1 cellular context compared by ENCODE assay signal in genomic region chr20:51760905-51761544, GRCh38.
TF ChIP-seq lines count a peak whose summit lies in the region.

No MANE protein-coding gene starts in this region.

TF ChIP-seq in HepG2, 621 proteins besides CTCF, POLR2A, EP300 and RAD21 (continued from another document and continues in another):
- TF ChIP-seq ZNF609 (CRISPR knock-in tag; IDR thresholded peaks at IDR 0.05; ENCODE audit: borderline replicate concordance) (peak; percentile 79), KLF13 (CRISPR knock-in tag; IDR thresholded peaks at IDR 0.05) (no peak), SRSF4 (IDR thresholded peaks at IDR 0.05; ENCODE audit: low read depth, low read length, poor library complexity, severe bottlenecking) (no peak), ZFY (CRISPR knock-in tag; IDR thresholded peaks at IDR 0.05) (no peak), ZKSCAN5 (CRISPR knock-in tag; IDR thresholded peaks at IDR 0.05) (no peak), ZC3H4 (CRISPR knock-in tag; IDR thresholded peaks at IDR 0.05; ENCODE audit: borderline replicate concordance) (no peak), ZNF614 (CRISPR knock-in tag; IDR thresholded peaks at IDR 0.05; ENCODE audit: borderline replicate concordance) (peak; percentile 62; the same call in 1 of the 2 replicates), PCBP1 (IDR thresholded peaks at IDR 0.05; ENCODE audit: borderline replicate concordance, low read depth, low read length) (no peak), ADNP (CRISPR knock-in tag; IDR thresholded peaks at IDR 0.05) (no peak), ZNF724P (CRISPR knock-in tag; IDR thresholded peaks at IDR 0.05; ENCODE audit: borderline replicate concordance) (no peak), TMF1 (CRISPR knock-in tag; IDR thresholded peaks at IDR 0.05; ENCODE audit: low read depth) (no peak), ZNF784 (CRISPR knock-in tag; IDR thresholded peaks at IDR 0.05; ENCODE audit: borderline replicate concordance) (no peak), DPF2 (CRISPR knock-in tag; IDR thresholded peaks at IDR 0.05; ENCODE audit: borderline replicate concordance, low read depth) (peak; percentile 69), CEBPB (IDR thresholded peaks at IDR 0.05; ENCODE audit: borderline replicate concordance, low read depth, low read length) (no peak), MYPOP (CRISPR knock-in tag; IDR thresholded peaks at IDR 0.05) (no peak), ZNF362 (CRISPR knock-in tag; IDR thresholded peaks at IDR 0.05; ENCODE audit: borderline replicate concordance) (peak; percentile 97), RBM22 (optimal IDR thresholded peaks at IDR 0.05; ENCODE audit: low read length) (no peak), ZNF124 (CRISPR knock-in tag; IDR thresholded peaks at IDR 0.05) (no peak), ZNF10 (CRISPR knock-in tag; IDR thresholded peaks at IDR 0.05; ENCODE audit: borderline replicate concordance, low read depth) (no peak), U2AF2 (IDR thresholded peaks at IDR 0.05; ENCODE audit: low read depth, low read length) (no peak), NFATC3 (CRISPR knock-in tag; IDR thresholded peaks at IDR 0.05) (no peak), ZBTB43 (CRISPR knock-in tag; conservative IDR thresholded peaks at IDR 0.05) (peak; percentile 64), SAFB2 (CRISPR knock-in tag; IDR thresholded peaks at IDR 0.05; ENCODE audit: borderline replicate concordance, low read depth) (no peak), CREB1 (IDR thresholded peaks at IDR 0.05) (peak; percentile 48; the same call in 1 of the 2 replicates), CREB1 (CRISPR knock-in tag; IDR thresholded peaks at IDR 0.05) (no peak), DR1 (CRISPR knock-in tag; IDR thresholded peaks at IDR 0.05) (no peak), TEAD3 (CRISPR knock-in tag; optimal IDR thresholded peaks at IDR 0.05; ENCODE audit: borderline replicate concordance) (peak; percentile 68), NR2F6 (IDR thresholded peaks at IDR 0.05) (peak; percentile 72; the same call in 1 of the 2 replicates), NR2F6 (CRISPR knock-in tag; IDR thresholded peaks at IDR 0.05) (peak; percentile 86), ZNF562 (CRISPR knock-in tag; IDR thresholded peaks at IDR 0.05; ENCODE audit: borderline replicate concordance) (no peak), SNAPC2 (CRISPR knock-in tag; IDR thresholded peaks at IDR 0.05) (no peak), SNAI1 (CRISPR knock-in tag; IDR thresholded peaks at IDR 0.05; ENCODE audit: borderline replicate concordance) (no peak), MED8 (CRISPR knock-in tag; IDR thresholded peaks at IDR 0.05; ENCODE audit: insufficient replicate concordance) (peak; percentile 48), ZSCAN29 (CRISPR knock-in tag; conservative IDR thresholded peaks at IDR 0.05) (no peak), SMYD3 (CRISPR knock-in tag; IDR thresholded peaks at IDR 0.05) (no peak), GFI1 (CRISPR knock-in tag; IDR thresholded peaks at IDR 0.05; ENCODE audit: borderline replicate concordance) (no peak)
- TF ChIP-seq, protein P1, sequence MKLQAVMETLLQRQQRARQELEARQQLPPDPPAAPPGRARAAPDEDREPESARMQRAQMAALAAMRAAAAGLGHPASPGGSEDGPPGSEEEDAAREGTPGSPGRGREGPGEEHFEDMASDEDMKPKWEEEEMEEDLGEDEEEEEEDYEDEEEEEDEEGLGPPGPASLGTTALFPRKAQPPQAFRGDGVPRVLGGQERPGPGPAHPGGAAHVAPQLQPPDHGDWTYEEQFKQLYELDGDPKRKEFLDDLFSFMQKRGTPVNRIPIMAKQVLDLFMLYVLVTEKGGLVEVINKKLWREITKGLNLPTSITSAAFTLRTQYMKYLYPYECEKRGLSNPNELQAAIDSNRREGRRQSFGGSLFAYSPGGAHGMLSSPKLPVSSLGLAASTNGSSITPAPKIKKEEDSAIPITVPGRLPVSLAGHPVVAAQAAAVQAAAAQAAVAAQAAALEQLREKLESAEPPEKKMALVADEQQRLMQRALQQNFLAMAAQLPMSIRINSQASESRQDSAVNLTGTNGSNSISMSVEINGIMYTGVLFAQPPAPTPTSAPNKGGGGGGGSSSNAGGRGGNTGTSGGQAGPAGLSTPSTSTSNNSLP (IDR thresholded peaks at IDR 0.05; ENCODE audit: low read depth, low read length): peak; percentile 93
- TF ChIP-seq, protein P2, sequence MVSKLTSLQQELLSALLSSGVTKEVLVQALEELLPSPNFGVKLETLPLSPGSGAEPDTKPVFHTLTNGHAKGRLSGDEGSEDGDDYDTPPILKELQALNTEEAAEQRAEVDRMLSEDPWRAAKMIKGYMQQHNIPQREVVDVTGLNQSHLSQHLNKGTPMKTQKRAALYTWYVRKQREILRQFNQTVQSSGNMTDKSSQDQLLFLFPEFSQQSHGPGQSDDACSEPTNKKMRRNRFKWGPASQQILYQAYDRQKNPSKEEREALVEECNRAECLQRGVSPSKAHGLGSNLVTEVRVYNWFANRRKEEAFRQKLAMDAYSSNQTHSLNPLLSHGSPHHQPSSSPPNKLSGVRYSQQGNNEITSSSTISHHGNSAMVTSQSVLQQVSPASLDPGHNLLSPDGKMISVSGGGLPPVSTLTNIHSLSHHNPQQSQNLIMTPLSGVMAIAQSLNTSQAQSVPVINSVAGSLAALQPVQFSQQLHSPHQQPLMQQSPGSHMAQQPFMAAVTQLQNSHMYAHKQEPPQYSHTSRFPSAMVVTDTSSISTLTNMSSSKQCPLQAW (CRISPR knock-in tag; IDR thresholded peaks at IDR 0.05): no peak
- TF ChIP-seq, protein P3, sequence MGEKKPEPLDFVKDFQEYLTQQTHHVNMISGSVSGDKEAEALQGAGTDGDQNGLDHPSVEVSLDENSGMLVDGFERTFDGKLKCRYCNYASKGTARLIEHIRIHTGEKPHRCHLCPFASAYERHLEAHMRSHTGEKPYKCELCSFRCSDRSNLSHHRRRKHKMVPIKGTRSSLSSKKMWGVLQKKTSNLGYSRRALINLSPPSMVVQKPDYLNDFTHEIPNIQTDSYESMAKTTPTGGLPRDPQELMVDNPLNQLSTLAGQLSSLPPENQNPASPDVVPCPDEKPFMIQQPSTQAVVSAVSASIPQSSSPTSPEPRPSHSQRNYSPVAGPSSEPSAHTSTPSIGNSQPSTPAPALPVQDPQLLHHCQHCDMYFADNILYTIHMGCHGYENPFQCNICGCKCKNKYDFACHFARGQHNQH (CRISPR knock-in tag; IDR thresholded peaks at IDR 0.05): no peak; the same call in none of the 2 replicates
